8 cellular contexts compared by ENCODE assay signal in genomic region chr7:140625908-140626868, GRCh38. TPM values are rescaled to one million over a fixed set of nuclear protein-coding genes. Genes with fewer than 3 reads are reported as not detected.
DNase-seq lines count a peak whose midpoint lies in the region; ATAC-seq, FAIRE-seq and TF ChIP-seq lines count a peak whose summit lies in the region.

No MANE protein-coding gene starts in this region.

- no peak overlapping the region for H3K9ac ChIP-seq in endothelial cell of umbilical vein (replicated peaks; ENCODE audit: extremely low read depth, insufficient read depth, low read length)

- H3K27me3 ChIP-seq in endothelial cell of umbilical vein (ENCODE audit: control insufficient read depth in 2 of 2, insufficient read depth in 2 of 2, low read length in 2 of 2): no peaks in the 10 kb centered on the region

- no peaks in the 10 kb centered on the region for H3K9me3 Mint-ChIP-seq in mesothelial cell of epicardium
- no peaks in the 10 kb centered on the region for H3K9me3 Mint-ChIP-seq in activated naive CD8-positive, alpha-beta T cell treated with anti-CD3 and anti-CD28 coated beads for 36 hours
- H3K9me3 Mint-ChIP-seq in stimulated activated memory B cell treated with anti-CD40 and anti-IgM and Interleukin-4, amounts not matched to agents 10 μg/mL and 1 μg/mL and 100 μg/mL, for 72 hours: no peaks in the 10 kb centered on the region

- H3K27ac ChIP-seq in endothelial cell of umbilical vein (ENCODE audit: insufficient read depth, low read depth, low read length): no peak overlapping the region

- H3K4me2 ChIP-seq in endothelial cell of umbilical vein (ENCODE audit: insufficient read depth, low read length): no peak overlapping the region

- H3K9me1 ChIP-seq in endothelial cell of umbilical vein (replicated peaks; ENCODE audit: control insufficient read depth, extremely low read depth, insufficient read depth, low read length): no peaks in the 10 kb centered on the region

- H3K27me3 Mint-ChIP-seq in mesothelial cell of epicardium (ENCODE audit: low read depth): no peaks in the 10 kb centered on the region
- H3K27me3 Mint-ChIP-seq in activated naive CD8-positive, alpha-beta T cell treated with anti-CD3 and anti-CD28 coated beads for 36 hours: peaks cover 5% of the 10 kb centered on the region
- H3K27me3 Mint-ChIP-seq in stimulated activated memory B cell treated with anti-CD40 and anti-IgM and Interleukin-4, amounts not matched to agents 10 μg/mL and 1 μg/mL and 100 μg/mL, for 72 hours: peaks cover 20% of the 10 kb centered on the region

- peak overlapping the region; percentile 98 for H3K27ac Mint-ChIP-seq in mesothelial cell of epicardium
- H3K27ac Mint-ChIP-seq in activated naive CD8-positive, alpha-beta T cell treated with anti-CD3 and anti-CD28 coated beads for 36 hours: no peak overlapping the region
- no peak overlapping the region for H3K27ac Mint-ChIP-seq in stimulated activated memory B cell treated with anti-CD40 and anti-IgM and Interleukin-4, amounts not matched to agents 10 μg/mL and 1 μg/mL and 100 μg/mL, for 72 hours

- H2AFZ ChIP-seq in endothelial cell of umbilical vein (ENCODE audit: low read depth, low read length): no peak overlapping the region

- no peaks in the 10 kb centered on the region for H4K20me1 ChIP-seq in endothelial cell of umbilical vein (replicated peaks; ENCODE audit: control insufficient read depth, extremely low read depth, insufficient read depth, low read length)

- ATAC-seq in stimulated activated memory B cell treated with anti-CD40 and anti-IgM and Interleukin-4, amounts not matched to agents 10 μg/mL and 1 μg/mL and 100 μg/mL, for 72 hours: no peak

- H3K4me3 ChIP-seq in endothelial cell of umbilical vein (replicated peaks in 1 of 3; ENCODE audit: insufficient read depth in 1 of 3, low read depth in 1 of 3, low read length in 3 of 3): no peak overlapping the region

- H3K79me2 ChIP-seq in endothelial cell of umbilical vein (ENCODE audit: control insufficient read depth, insufficient read depth, low read length): no peaks in the 10 kb centered on the region

- FAIRE-seq in endothelial cell of umbilical vein (lab: Jason Lieb, UNC): no peak

- no peaks in the 10 kb centered on the region for H3K9me3 ChIP-seq in endothelial cell of umbilical vein (replicated peaks; ENCODE audit: control insufficient read depth, insufficient read depth, low read length)

- peak overlapping the region; percentile 32 for H3K4me3 Mint-ChIP-seq in mesothelial cell of epicardium
- H3K4me3 Mint-ChIP-seq in activated naive CD8-positive, alpha-beta T cell treated with anti-CD3 and anti-CD28 coated beads for 36 hours: no peak overlapping the region
- H3K4me3 Mint-ChIP-seq in stimulated activated memory B cell treated with anti-CD40 and anti-IgM and Interleukin-4, amounts not matched to agents 10 μg/mL and 1 μg/mL and 100 μg/mL, for 72 hours: no peak overlapping the region

- no peaks in the 10 kb centered on the region for H3K36me3 Mint-ChIP-seq in mesothelial cell of epicardium
- H3K36me3 Mint-ChIP-seq in activated naive CD8-positive, alpha-beta T cell treated with anti-CD3 and anti-CD28 coated beads for 36 hours: no peaks in the 10 kb centered on the region
- no peaks in the 10 kb centered on the region for H3K36me3 Mint-ChIP-seq in stimulated activated memory B cell treated with anti-CD40 and anti-IgM and Interleukin-4, amounts not matched to agents 10 μg/mL and 1 μg/mL and 100 μg/mL, for 72 hours

- BruUV-seq in endothelial cell of umbilical vein (replicated peaks; lab: Mats Ljungman, UMichigan): no TSS peak

- TF ChIP-seq POLR2A in endothelial cell of umbilical vein (IDR thresholded peaks at IDR 0.05; ENCODE audit: low read depth, low read length): no peak

- peaks cover 34% of the 10 kb centered on the region for H3K4me1 Mint-ChIP-seq in mesothelial cell of epicardium
- H3K4me1 Mint-ChIP-seq in activated naive CD8-positive, alpha-beta T cell treated with anti-CD3 and anti-CD28 coated beads for 36 hours: no peaks in the 10 kb centered on the region
- no peaks in the 10 kb centered on the region for H3K4me1 Mint-ChIP-seq in stimulated activated memory B cell treated with anti-CD40 and anti-IgM and Interleukin-4, amounts not matched to agents 10 μg/mL and 1 μg/mL and 100 μg/mL, for 72 hours

- peak; percentile 66 for DNase-seq in COR-L47 (lab: John Stamatoyannopoulos, UW)
- DNase-seq in NCI-H345 treated with DMSO at 0.1 percent for 48 hours (lab: John Stamatoyannopoulos, UW; ENCODE audit: unreplicated experiment): peak; percentile 45
- DNase-seq in endothelial cell of umbilical vein (ENCODE audit: low read depth, low spot score): peak; percentile 60
- DNase-seq in mesothelial cell of epicardium (ENCODE audit: low spot score in 2 of 2, unreplicated experiment in 2 of 2): peak; percentile 73 to 87
- no peak for DNase-seq in activated naive CD8-positive, alpha-beta T cell treated with anti-CD3 and anti-CD28 coated beads for 36 hours
- DNase-seq in DMS153 treated with DMSO at 0.1 percent for 48 hours (lab: John Stamatoyannopoulos, UW; ENCODE audit: unreplicated experiment): no peak
- DNase-seq in NCI-H2029 (lab: John Stamatoyannopoulos, UW): no peak

- no peaks in the 10 kb centered on the region for H3K4me1 ChIP-seq in endothelial cell of umbilical vein (ENCODE audit: control insufficient read depth, extremely low read depth, insufficient read depth, low read length)

- TF ChIP-seq CTCF in endothelial cell of umbilical vein (IDR thresholded peaks at IDR 0.05; ENCODE audit: extremely low read depth in 1 of 2, insufficient read depth in 1 of 2, low read depth in 1 of 2, low read length in 2 of 2): no peak
- no peak for TF ChIP-seq CTCF in mesothelial cell of epicardium (IDR thresholded peaks at IDR 0.05; ENCODE audit: unreplicated experiment)

- dilution Hi-C loops in endothelial cell of umbilical vein (cut with MboI; ENCODE audit: extremely low pct_ligation_motif_present, low sequenced_read_pairs): no loop called here

- CTCF ChIA-PET in endothelial cell of umbilical vein (lab: Charles Lee): interaction anchor here (1.5 kb wide), 1 partner anchor 108 kb away, joined by 3 read pairs; no protein-coding TSS in a partner anchor

- no peaks in the 10 kb centered on the region for H3K36me3 ChIP-seq in endothelial cell of umbilical vein (ENCODE audit: control insufficient read depth in 2 of 2, extremely low read depth in 1 of 2, insufficient read depth in 2 of 2, low read length in 2 of 2)

- POLR2A ChIA-PET in endothelial cell of umbilical vein (lab: Charles Lee): no interaction called here

- intact Hi-C loops in endothelial cell of umbilical vein (cut with micrococcal nuclease): no loop called here

TF ChIP-seq in endothelial cell of umbilical vein, 7 proteins besides CTCF, POLR2A, EP300 and RAD21:
- TF ChIP-seq FOS (IDR thresholded peaks at IDR 0.05; ENCODE audit: borderline replicate concordance, insufficient read depth, low read length): no peak
- TF ChIP-seq JUN (IDR thresholded peaks at IDR 0.05; ENCODE audit: borderline replicate concordance, insufficient read depth, insufficient read length, low read depth): no peak
- TF ChIP-seq MYC (IDR thresholded peaks at IDR 0.05; ENCODE audit: low read depth, low read length): no peak
- no peak for TF ChIP-seq POLR2AphosphoS5 (IDR thresholded peaks at IDR 0.05; ENCODE audit: insufficient read depth, low read depth, low read length)
- no peak for TF ChIP-seq MAX (IDR thresholded peaks at IDR 0.05; ENCODE audit: insufficient read depth, insufficient read length)
- TF ChIP-seq GATA2 (IDR thresholded peaks at IDR 0.05; ENCODE audit: insufficient read depth, insufficient read length, low read depth, low read length): no peak
- no peak for TF ChIP-seq EZH2 (IDR thresholded peaks at IDR 0.05; ENCODE audit: borderline replicate concordance, low read depth, low read length, severe bottlenecking)

RNA-seq across cellular contexts. Expression of gene DENND2A, which starts 14.4 kb away (rescaled TPM):
- 0.33 TPM in 1 of 2 replicates, not detected in the other for total RNA-seq in endothelial cell of umbilical vein
- polyA plus RNA-seq in endothelial cell of umbilical vein: 0.03 TPM in 1 of 2 replicates, not detected in the other
- polyA plus RNA-seq in endothelial cell of umbilical vein (2011; cell fraction: cytosol; rRNA removed): 0.14 TPM in 1 of 2 replicates, not detected in the other
- polyA plus RNA-seq in endothelial cell of umbilical vein (2011; cell fraction: nucleus; rRNA removed): 0.04 and 0.06 TPM in 2 replicates
- polyA plus RNA-seq in endothelial cell of umbilical vein (2012): not detected in 2 replicates
- polyA minus RNA-seq in endothelial cell of umbilical vein: 0.72 TPM in 1 of 2 replicates, not detected in the other
- polyA minus RNA-seq in endothelial cell of umbilical vein (2011; cell fraction: cytosol; rRNA and poly(A)+ RNA removed): not detected
- polyA minus RNA-seq in endothelial cell of umbilical vein (2011; cell fraction: nucleus; rRNA and poly(A)+ RNA removed): not detected in 2 replicates
- 31.9 to 38.0 TPM (median 32.3 TPM) in 3 replicates for total RNA-seq in mesothelial cell of epicardium
- total RNA-seq in activated naive CD8-positive, alpha-beta T cell treated with anti-CD3 and anti-CD28 coated beads for 36 hours: not detected

RNA-seq across cellular contexts. Expression of gene ADCK2, which starts 46.6 kb away (rescaled TPM):
- total RNA-seq in endothelial cell of umbilical vein: 12.5 and 13.3 TPM in 2 replicates
- polyA plus RNA-seq in endothelial cell of umbilical vein: 10.3 and 11.2 TPM in 2 replicates
- polyA plus RNA-seq in endothelial cell of umbilical vein (2011; cell fraction: cytosol; rRNA removed): 9.2 and 10.8 TPM in 2 replicates
- polyA plus RNA-seq in endothelial cell of umbilical vein (2011; cell fraction: nucleus; rRNA removed): 4.5 and 5.8 TPM in 2 replicates
- 13.7 and 16.8 TPM in 2 replicates for polyA plus RNA-seq in endothelial cell of umbilical vein (2012)
- 11.4 and 11.9 TPM in 2 replicates for polyA minus RNA-seq in endothelial cell of umbilical vein
- polyA minus RNA-seq in endothelial cell of umbilical vein (2011; cell fraction: cytosol; rRNA and poly(A)+ RNA removed): 12.6 TPM
- 1.8 and 3.4 TPM in 2 replicates for polyA minus RNA-seq in endothelial cell of umbilical vein (2011; cell fraction: nucleus; rRNA and poly(A)+ RNA removed)
- total RNA-seq in mesothelial cell of epicardium: 24.9 to 28.8 TPM (median 26.6 TPM) in 3 replicates
- total RNA-seq in activated naive CD8-positive, alpha-beta T cell treated with anti-CD3 and anti-CD28 coated beads for 36 hours: 10 to 100 TPM; 23.3 to 23.9 TPM

Comparison
In these comparisons a context has a peak if more than half of its experiments do, and no peak if none do; other contexts are left out.
1. DNase-seq: peak in COR-L47 (single experiment), NCI-H345 treated with DMSO at 0.1 percent for 48 hours (single experiment), endothelial cell of umbilical vein (single experiment) and mesothelial cell of epicardium (2 of 2); none in activated naive CD8-positive, alpha-beta T cell treated with anti-CD3 and anti-CD28 coated beads for 36 hours (single experiment), DMS153 treated with DMSO at 0.1 percent for 48 hours (single experiment) and NCI-H2029 (single experiment).
2. RNA of gene DENND2A, which starts 14.4 kb away (total RNA-seq): 31.9 to 38.0 TPM in mesothelial cell of epicardium; 0.33 TPM in endothelial cell of umbilical vein and not detected in activated naive CD8-positive, alpha-beta T cell treated with anti-CD3 and anti-CD28 coated beads for 36 hours; every median in the first group is over 10 times any median in the second.